ENCODE assay signal across 20 cellular contexts in the genomic region with DNA sequence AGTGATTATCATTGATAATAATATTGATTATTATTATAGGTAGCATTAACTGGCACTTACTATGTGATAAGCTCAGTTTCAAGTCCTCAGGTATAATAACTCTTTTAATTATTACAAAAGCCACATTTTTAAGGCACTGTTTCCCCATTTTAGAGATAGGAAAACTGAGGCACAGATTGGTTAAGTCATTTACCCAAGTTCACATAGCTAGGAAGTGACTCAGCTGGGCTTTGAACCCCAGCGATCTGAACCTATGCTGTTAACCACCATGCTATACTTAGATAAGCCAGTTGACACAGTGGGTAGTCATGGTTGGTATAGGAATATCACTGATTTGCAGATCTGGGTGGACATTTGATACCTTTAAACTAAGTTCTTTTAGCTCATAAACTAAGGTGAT.
"Had no signal": no experiment of that assay in that cellular context is flagged by ENCODE, and none has a peak within 500 bp of the region (broad histone marks: within the 10 kb centered on the region; RNA-seq: fewer than 3 reads in every experiment).

No MANE protein-coding gene starts in this region.

- FAIRE-seq: astrocyte had no signal

- DNase-seq: activated CD4-positive, alpha-beta memory T cell treated with anti-CD3 and anti-CD28 coated beads, Interleukin-2, amount 10 ng/mL, durations not matched to agents 7 days and 5 days; activated CD4-positive, alpha-beta T cell treated with anti-CD3 and anti-CD28 coated beads for 36 hours; activated CD4-positive, alpha-beta T cell treated with anti-CD3 and anti-CD28 coated beads, Interleukin-2, amount 50 U/mL, for 1 hour; activated gamma-delta T cell; activated naive CD4-positive, alpha-beta T cell treated with anti-CD3 and anti-CD28 coated beads for 36 hours; activated T-cell treated with anti-CD3 and anti-CD28 coated beads for 4 hours; activated T-cell treated with anti-CD3 and anti-CD28 coated beads, Interleukin-2, amount 50 U/mL, for 48 hours; amygdala; MM.1S; NCI-H1105; NCI-H1694 treated with DMSO at 0.1 percent for 48 hours; NCI-H2029 treated with DMSO at 0.1 percent for 48 hours; RPMI8226; T-cell; T-helper 2 cell; WERI-Rb-1 had no signal

- H3K36me3 ChIP-seq: WERI-Rb-1 had no signal

- H3K27ac ChIP-seq: SK-N-MC, WERI-Rb-1 had no signal

- ATAC-seq: activated CD4-positive, alpha-beta T cell treated with anti-CD3 and anti-CD28 coated beads for 36 hours; activated T-helper 17 cell treated with anti-CD3 and anti-CD28 coated beads, Interleukin-2, amount 50 U/mL, for 72 hours; Right ventricle myocardium inferior; T-cell had no signal

- H3K4me3 ChIP-seq: SK-N-MC had no signal
